8 cellular contexts compared by ENCODE assay signal in genomic region chr4:83456184-83456501, GRCh38. TPM values are rescaled to one million over a fixed set of nuclear protein-coding genes. Genes with fewer than 3 reads are reported as not detected.
DNase-seq lines count a peak whose midpoint lies in the region; ATAC-seq and TF ChIP-seq lines count a peak whose summit lies in the region.

No MANE protein-coding gene starts in this region.

- H3K4me1 Mint-ChIP-seq in activated naive CD4-positive, alpha-beta T cell treated with anti-CD3 and anti-CD28 coated beads, Interleukin-2, amount 50 U/mL, for 24 hours: peaks cover 45% of the 10 kb centered on the region
- H3K4me1 Mint-ChIP-seq in memory B cell (peaks cover 19% of the 10 kb centered on the region), type B pancreatic cell (ENCODE audit: unreplicated experiment) (peaks cover 18% of the 10 kb centered on the region)

- in situ Hi-C loops in brain microvascular endothelial cell (cut with HindIII; ENCODE audit: low pct_ligation_motif_present, low sequenced_read_pairs) (no loop called here), ACHN (cut with HindIII; ENCODE audit: low pct_ligation_motif_present, low pct_unique_long_range_greater_than_20kb, low sequenced_read_pairs) (no loop called here)

- H3K27ac ChIP-seq in brain microvascular endothelial cell: peak overlapping the region; percentile 91

- no peaks in the 10 kb centered on the region for H3K27me3 Mint-ChIP-seq in activated naive CD4-positive, alpha-beta T cell treated with anti-CD3 and anti-CD28 coated beads, Interleukin-2, amount 50 U/mL, for 24 hours
- H3K27me3 Mint-ChIP-seq in memory B cell (no peaks in the 10 kb centered on the region), type B pancreatic cell (no peaks in the 10 kb centered on the region)

- H3K4me3 ChIP-seq in brain microvascular endothelial cell (ENCODE audit: low read depth, low read length): peak overlapping the region; percentile 93

- no peak for TF ChIP-seq CTCF in brain microvascular endothelial cell (IDR thresholded peaks at IDR 0.05; ENCODE audit: low read depth, low read length, missing control alignments)
- no peak for TF ChIP-seq CTCF in type B pancreatic cell (conservative IDR thresholded peaks at IDR 0.05)
- TF ChIP-seq CTCF in GM20000 (IDR thresholded peaks at IDR 0.05; ENCODE audit: extremely low read depth, missing control alignments): no peak

- peak overlapping the region; percentile 99 for H3K27ac Mint-ChIP-seq in activated naive CD4-positive, alpha-beta T cell treated with anti-CD3 and anti-CD28 coated beads, Interleukin-2, amount 50 U/mL, for 24 hours
- H3K27ac Mint-ChIP-seq in memory B cell (peak overlapping the region; percentile 100), type B pancreatic cell (peak overlapping the region; percentile 99)

- H3K4me3 Mint-ChIP-seq in activated naive CD4-positive, alpha-beta T cell treated with anti-CD3 and anti-CD28 coated beads, Interleukin-2, amount 50 U/mL, for 24 hours: peak overlapping the region; percentile 99
- H3K4me3 Mint-ChIP-seq in memory B cell: peak overlapping the region; percentile 94
- H3K4me3 Mint-ChIP-seq in type B pancreatic cell: peak overlapping the region; percentile 100

- peaks cover 8% of the 10 kb centered on the region for H3K36me3 ChIP-seq in brain microvascular endothelial cell (replicated peaks)

- no peak for DNase-seq in activated naive CD4-positive, alpha-beta T cell treated with anti-CD3 and anti-CD28 coated beads, Interleukin-2, amount 50 U/mL, for 16 hours
- DNase-seq in brain microvascular endothelial cell (no peak), memory B cell (ENCODE audit: low spot score in 2 of 2) (no peak), type B pancreatic cell (ENCODE audit: extremely low spot score, unreplicated experiment) (no peak), GM20000 (ENCODE audit: low spot score) (no peak), ACHN (no peak)

- ATAC-seq in memory B cell (ENCODE audit: low read depth) (no peak), GM18867 (IDR thresholded peaks at IDR 0.05; ENCODE audit: unreplicated experiment) (no peak)

- H3K27me3 ChIP-seq in brain microvascular endothelial cell (replicated peaks): no peaks in the 10 kb centered on the region

- H3K36me3 Mint-ChIP-seq in activated naive CD4-positive, alpha-beta T cell treated with anti-CD3 and anti-CD28 coated beads, Interleukin-2, amount 50 U/mL, for 24 hours: peaks cover 17% of the 10 kb centered on the region
- H3K36me3 Mint-ChIP-seq in memory B cell (peaks cover 21% of the 10 kb centered on the region), type B pancreatic cell (peaks cover 20% of the 10 kb centered on the region)

- H3K9me3 Mint-ChIP-seq in activated naive CD4-positive, alpha-beta T cell treated with anti-CD3 and anti-CD28 coated beads, Interleukin-2, amount 50 U/mL, for 24 hours: no peaks in the 10 kb centered on the region
- no peaks in the 10 kb centered on the region for H3K9me3 Mint-ChIP-seq in memory B cell
- H3K9me3 Mint-ChIP-seq in type B pancreatic cell: no peaks in the 10 kb centered on the region

RNA-seq across cellular contexts. Expression of gene MRPS18C, which starts 0.3 kb away (rescaled TPM):
- total RNA-seq in type B pancreatic cell (ENCODE audit: low replicate concordance): 47.8 and 50.1 TPM in 2 replicates

RNA-seq across cellular contexts. Expression of gene HELQ, which starts 0.5 kb away (rescaled TPM):
- 18.0 and 20.8 TPM in 2 replicates for total RNA-seq in type B pancreatic cell (ENCODE audit: low replicate concordance)

RNA-seq across cellular contexts. Expression of gene ABRAXAS1, which starts 28.8 kb away (rescaled TPM):
- 15.7 and 22.8 TPM in 2 replicates for total RNA-seq in type B pancreatic cell (ENCODE audit: low replicate concordance)
